Comparison of ENCODE assay signal across 16 cellular contexts in the genomic region with DNA sequence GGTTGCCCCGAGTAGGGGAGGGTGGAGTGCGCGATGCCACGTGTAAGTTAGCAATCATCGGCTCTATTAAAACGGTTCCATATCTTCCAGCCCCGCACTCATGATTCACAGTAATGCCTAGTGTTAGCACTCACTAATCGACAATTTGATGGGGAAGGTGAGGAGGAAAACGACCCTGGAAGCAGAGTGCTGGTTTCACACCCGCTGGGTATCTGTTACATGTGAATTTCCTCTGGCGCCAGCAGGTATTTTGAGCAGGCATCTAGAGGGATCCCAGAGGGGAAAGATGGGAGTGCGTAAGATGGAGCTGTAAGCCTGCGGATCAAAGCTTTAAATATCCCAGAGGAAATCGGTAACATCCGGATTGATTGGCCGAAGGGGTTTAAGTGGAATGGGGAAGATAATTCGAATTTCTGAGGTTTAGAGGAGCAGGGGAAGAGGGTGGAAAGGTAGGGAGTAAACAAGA. TPM values are rescaled to one million over a fixed set of nuclear protein-coding genes. Genes with fewer than 3 reads are reported as not detected.
A peak's percentile ranks its signal among the peaks of the same experiment; 100 is the strongest.
DNase-seq lines count a peak whose midpoint lies in the region; ATAC-seq and TF ChIP-seq lines count a peak whose summit lies in the region.
"Had no signal": no experiment of that assay in that cellular context is flagged by ENCODE, and none has a peak within 500 bp of the region (broad histone marks: within the 10 kb centered on the region; RNA-seq: fewer than 3 reads in every experiment).

No MANE protein-coding gene starts in this region.

- H3F3A ChIP-seq in GM23248 (ENCODE audit: insufficient read depth) = no peaks in the 10 kb centered on the region

- H2AFZ ChIP-seq in GM23248 = no peak overlapping the region

- H3K36me3 ChIP-seq in HEK293 (ENCODE audit: control insufficient read depth in 2 of 2, insufficient read depth in 1 of 2, low read length in 2 of 2) (no peaks in the 10 kb centered on the region), colonic mucosa (no peaks in the 10 kb centered on the region), GM23248 (ENCODE audit: low read depth) (no peaks in the 10 kb centered on the region)

- H3K9me3 ChIP-seq in HEK293 (ENCODE audit: control insufficient read depth, insufficient read depth, low read depth, low read length) (no peaks in the 10 kb centered on the region), colonic mucosa (no peaks in the 10 kb centered on the region), GM23248 (ENCODE audit: low read depth) (no peaks in the 10 kb centered on the region)

- H3K27me3 Mint-ChIP-seq in endothelial cell (ENCODE audit: unreplicated experiment) = peaks cover 6% of the 10 kb centered on the region
- H3K27me3 Mint-ChIP-seq in nephron (ENCODE audit: low read depth) = peaks cover 76% of the 10 kb centered on the region

- H4K20me1 ChIP-seq in GM23248 (ENCODE audit: insufficient read depth) = no peaks in the 10 kb centered on the region

- H3K9me2 ChIP-seq in GM23248 (ENCODE audit: insufficient read depth) = no peaks in the 10 kb centered on the region

- H3K4me3 Mint-ChIP-seq in endothelial cell (ENCODE audit: unreplicated experiment) (peak overlapping the region; percentile 89), nephron (peak overlapping the region; percentile 78 to 86 (median 82))
- H3K4me3 Mint-ChIP-seq: activated CD4-positive, alpha-beta T cell treated with anti-CD3 and anti-CD28 coated beads, Interleukin-2, amount 10 ng/mL, durations not matched to agents 24 days and 14 days had no signal

- H3K4me1 Mint-ChIP-seq in endothelial cell (ENCODE audit: unreplicated experiment) (peaks cover 9% of the 10 kb centered on the region), nephron (peaks cover 7% of the 10 kb centered on the region)

- H3K36me3 Mint-ChIP-seq in endothelial cell (ENCODE audit: low read depth, unreplicated experiment) = no peaks in the 10 kb centered on the region
- no peaks in the 10 kb centered on the region for H3K36me3 Mint-ChIP-seq in nephron (ENCODE audit: low read depth)

- H3K27ac ChIP-seq in HEK293 (ENCODE audit: extremely low read depth, low read depth, low read length) (no peak overlapping the region), colonic mucosa (no peak overlapping the region), GM23248 (no peak overlapping the region)
- H3K27ac ChIP-seq: C4-2B had no signal

- no peaks in the 10 kb centered on the region for H3K4me1 ChIP-seq in HEK293 (ENCODE audit: control insufficient read depth, insufficient read depth, low read length)
- H3K4me1 ChIP-seq in colonic mucosa = no peaks in the 10 kb centered on the region
- H3K4me1 ChIP-seq in GM23248 (ENCODE audit: insufficient read depth) = no peaks in the 10 kb centered on the region

- CTCF ChIA-PET in HEK293 (lab: Yijun Ruan, JAX) = interaction anchor here (0.7 to 5.2 kb wide), 8 partner anchors 8 to 285 kb away, joined by 3 to 26 read pairs (median 4); no protein-coding TSS in a partner anchor

- H3K4me2 ChIP-seq in GM23248 (ENCODE audit: unreplicated experiment) = no peak overlapping the region

- in situ Hi-C loops in GM23248 (cut with MboI) = no loop called here

- no peak for ATAC-seq in HG02678 (IDR thresholded peaks at IDR 0.05; ENCODE audit: unreplicated experiment)

- DNase-seq in AG10803 (ENCODE audit: low read depth) = no peak
- DNase-seq in endothelial cell (ENCODE audit: low spot score) = no peak
- no peak for DNase-seq in colonic mucosa
- DNase-seq in activated gamma-delta T cell (lab: John Stamatoyannopoulos, UW) = no peak
- no peak for DNase-seq in GM23248
- DNase-seq: activated CD4-positive, alpha-beta T cell treated with anti-CD3 and anti-CD28 coated beads, Interleukin-2, amount 10 ng/mL, durations not matched to agents 24 days and 14 days; GOT3; NCI-H226; stimulated activated CD4-positive, alpha-beta T cell treated with anti-CD3 and anti-CD28 coated beads, Interleukin-4, amount 100 ng/mL, for 4 hours; stimulated activated naive CD4-positive, alpha-beta T cell treated with Interleukin-2 at 50 U/mL for 16 hours; T-helper 1 cell had no signal

- H3K9ac ChIP-seq in colonic mucosa (ENCODE audit: low read depth in 2 of 2, low read length in 2 of 2) (no peak overlapping the region), GM23248 (no peak overlapping the region)

- H3K4me3 ChIP-seq in AG10803 (ENCODE audit: low read length) (peak overlapping the region; percentile 28), HEK293 (ENCODE audit: low read depth, low read length) (no peak overlapping the region; the same call in 1 of the 2 replicates), colonic mucosa (no peak overlapping the region), GM23248 (no peak overlapping the region)

- H3K27ac Mint-ChIP-seq in endothelial cell (ENCODE audit: unreplicated experiment) (no peak overlapping the region), nephron (peak overlapping the region; percentile 39 to 69 (median 57))
- H3K27ac Mint-ChIP-seq: activated CD4-positive, alpha-beta T cell treated with anti-CD3 and anti-CD28 coated beads, Interleukin-2, amount 10 ng/mL, durations not matched to agents 24 days and 14 days had no signal

- intact Hi-C loops in colonic mucosa (cut with DNase I) = no loop called here

- 46 to 59% methylated on average over 16 to 17 of the region's 17 CpGs for WGBS in GM23248 (ENCODE audit: low coverage in 1 of 2, low lambda C conversion rate in 2 of 2, missing lambda C conversion rate in 2 of 2), 2 experiments

- no peaks in the 10 kb centered on the region for H3K79me2 ChIP-seq in GM23248 (ENCODE audit: insufficient read depth)

- POLR2A ChIA-PET in HEK293 (lab: Yijun Ruan, JAX) = interaction anchor here (1.2 kb wide), 1 partner anchor 16 kb away, joined by 3 read pairs; no protein-coding TSS in a partner anchor

- H3K27me3 ChIP-seq in colonic mucosa (peaks cover 23% of the 10 kb centered on the region), GM23248 (replicated peaks; ENCODE audit: insufficient read depth) (peaks cover 50% of the 10 kb centered on the region)

- TF ChIP-seq CTCF in AG10803 (conservative IDR thresholded peaks at IDR 0.05; ENCODE audit: low read length) (no peak), HEK293 (tag by site-specific recombination; IDR thresholded peaks at IDR 0.05) (no peak), endothelial cell (IDR thresholded peaks at IDR 0.05; ENCODE audit: unreplicated experiment) (no peak), nephron (IDR thresholded peaks at IDR 0.05; ENCODE audit: unreplicated experiment in 3 of 3) (no peak), colonic mucosa (IDR thresholded peaks at IDR 0.05) (no peak)

- H3K9me3 Mint-ChIP-seq in endothelial cell (ENCODE audit: unreplicated experiment) = no peaks in the 10 kb centered on the region
- H3K9me3 Mint-ChIP-seq in nephron = peaks cover 5% of the 10 kb centered on the region

TF ChIP-seq in HEK293, 187 proteins besides CTCF, POLR2A, EP300 and RAD21:
- TF ChIP-seq FEZF1 (tag by site-specific recombination; IDR thresholded peaks at IDR 0.05) = no peak
- no peak for TF ChIP-seq ZNF416 (tag by site-specific recombination; IDR thresholded peaks at IDR 0.05)
- TF ChIP-seq ZSCAN23 (tag by site-specific recombination; IDR thresholded peaks at IDR 0.05) = no peak
- TF ChIP-seq ZBTB17 (tag by site-specific recombination; IDR thresholded peaks at IDR 0.05) = peak; percentile 60; the same call in 1 of the 2 replicates
TF ChIP-seq in HEK293: peak in this region for 1.

RNA-seq across cellular contexts. Expression of a gene that starts 34.7 kb away (rescaled TPM):
- total RNA-seq in endothelial cell (ENCODE audit: unreplicated experiment) = not detected
- 1 to 10 TPM; 4.4 to 5.1 TPM for total RNA-seq in colonic mucosa
- 2.4 and 4.1 TPM in 2 replicates for total RNA-seq in GM23248 (2014; rRNA removed; shearing (Covaris generic))
- 3.8 and 4.0 TPM in 2 replicates for polyA plus RNA-seq in GM23248 (2016; fragmentation: Nextera tagmentation; extraction: Ambion mirVana)
- total RNA-seq: activated CD4-positive, alpha-beta T cell treated with anti-CD3 and anti-CD28 coated beads, Interleukin-2, amount 10 ng/mL, durations not matched to agents 24 days and 14 days; pulmonary artery endothelial cell had no signal
